Comparison of ENCODE assay signal across 18 cellular contexts in genomic region chr16:7492122-7492521, GRCh38.
DNase-seq lines count a peak whose midpoint lies in the region; ATAC-seq, FAIRE-seq and TF ChIP-seq lines count a peak whose summit lies in the region.
"Had no signal": no experiment of that assay in that cellular context is flagged by ENCODE, and none has a peak within 500 bp of the region (broad histone marks: within the 10 kb centered on the region; RNA-seq: fewer than 3 reads in every experiment).

No MANE protein-coding gene starts in this region.

- CTCF ChIA-PET in A549 (lab: Yijun Ruan, JAX) = no interaction called here
- CTCF ChIA-PET in GM10248 (lab: Yijun Ruan, JAX) = interaction anchor here (1.4 kb wide), 1 partner anchor 17 kb away, joined by 3 read pairs; no protein-coding TSS in a partner anchor

- H2AK5ac ChIP-seq in mesendoderm (ENCODE audit: low read length) = no peak overlapping the region

- H2BK15ac ChIP-seq in mesendoderm (replicated peaks; ENCODE audit: low read depth) = no peak overlapping the region

- no peaks in the 10 kb centered on the region for H3K36me3 ChIP-seq in mesendoderm (ENCODE audit: control insufficient read depth, insufficient read depth, low read length)
- H3K36me3 ChIP-seq: BLaER1 treated with 17β-estradiol and CSF1 and Interleukin-3, amounts not matched to agents 10 nM and 100 nM had no signal

- POLR2A ChIA-PET in A549 (lab: Yijun Ruan, JAX) (no interaction called here), GM10248 (lab: Yijun Ruan, JAX) (no interaction called here)

- TF ChIP-seq EP300 in A549 (IDR thresholded peaks at IDR 0.05) (no peak), Ishikawa (IDR thresholded peaks at IDR 0.05; ENCODE audit: borderline replicate concordance) (no peak)

- H3K79me2 ChIP-seq in mesendoderm (ENCODE audit: control insufficient read depth, insufficient read depth, low read length) = no peaks in the 10 kb centered on the region

- no peak for TF ChIP-seq RAD21 in A549 (conservative IDR thresholded peaks at IDR 0.05 in 1 of 2, IDR thresholded peaks at IDR 0.05 in 1 of 2)
- TF ChIP-seq RAD21 in Ishikawa (IDR thresholded peaks at IDR 0.05; ENCODE audit: low read depth) = no peak

- H3K9me3 ChIP-seq in A549 = no peaks in the 10 kb centered on the region
- H3K9me3 ChIP-seq: BLaER1 treated with 17β-estradiol and CSF1 and Interleukin-3, amounts not matched to agents 10 nM and 100 nM had no signal

- H3K79me1 ChIP-seq in mesendoderm (ENCODE audit: low read length) = no peaks in the 10 kb centered on the region

- H4K5ac ChIP-seq in mesendoderm (ENCODE audit: low read length) = no peak overlapping the region

- H2BK120ac ChIP-seq in mesendoderm (ENCODE audit: low read depth, low read length) = no peak overlapping the region

- no peaks in the 10 kb centered on the region for H3K27me3 ChIP-seq in mesendoderm (ENCODE audit: insufficient read depth, low read length, poor library complexity)
- H3K27me3 ChIP-seq: BLaER1 treated with 17β-estradiol and CSF1 and Interleukin-3, amounts not matched to agents 10 nM and 100 nM had no signal

- no peak overlapping the region for H3K23ac ChIP-seq in mesendoderm (ENCODE audit: low read length)

- H3K27ac ChIP-seq in A549 (no peak overlapping the region), mesendoderm (ENCODE audit: low read depth, low read length) (no peak overlapping the region)
- H3K27ac ChIP-seq: 22Rv1; BLaER1 treated with 17β-estradiol and CSF1 and Interleukin-3, amounts not matched to agents 10 nM and 100 nM had no signal

- no peak overlapping the region for H3K56ac ChIP-seq in mesendoderm (ENCODE audit: low read length)

- FAIRE-seq in A549 (lab: Jason Lieb, UNC) (no peak), GM12892 (lab: Jason Lieb, UNC) (no peak)
- FAIRE-seq: GM12878 had no signal

- no peak overlapping the region for H2BK5ac ChIP-seq in mesendoderm (ENCODE audit: low read length)

- no peak overlapping the region for H3K4ac ChIP-seq in mesendoderm (ENCODE audit: low read depth, low read length)

- no peak overlapping the region for H3K18ac ChIP-seq in mesendoderm (ENCODE audit: low read length)

- H3K4me2 ChIP-seq in A549 = no peak overlapping the region
- no peak overlapping the region for H3K4me2 ChIP-seq in mesendoderm (ENCODE audit: low read length)
- H3K4me2 ChIP-seq: BLaER1 treated with 17β-estradiol and CSF1 and Interleukin-3, amounts not matched to agents 10 nM and 100 nM had no signal

- 2% methylated on average over 1 of the region's 1 CpG for WGBS in A549 (ENCODE audit: missing lambda C conversion rate)
- no CpG with 5 or more reads among the region's 1 CpG for WGBS in mesendoderm (ENCODE audit: extremely low coverage, insufficient coverage, low lambda C conversion rate)

- H3K4me1 ChIP-seq in A549 (no peaks in the 10 kb centered on the region), mesendoderm (ENCODE audit: control insufficient read depth, low read depth, low read length) (no peaks in the 10 kb centered on the region)
- H3K4me1 ChIP-seq: BLaER1 treated with 17β-estradiol and CSF1 and Interleukin-3, amounts not matched to agents 10 nM and 100 nM had no signal

- H3K9ac ChIP-seq in mesendoderm (ENCODE audit: low read length) = no peak overlapping the region
- H3K9ac ChIP-seq: BLaER1 treated with 17β-estradiol and CSF1 and Interleukin-3, amounts not matched to agents 10 nM and 100 nM had no signal

- no peak for TF ChIP-seq CTCF in A549 (IDR thresholded peaks at IDR 0.05)
- TF ChIP-seq CTCF in GM10248 (IDR thresholded peaks at IDR 0.05; ENCODE audit: control extremely low read depth, extremely low read depth, low read depth, missing control alignments) = no peak

- H4K8ac ChIP-seq in mesendoderm (ENCODE audit: low read depth, low read length) = no peak overlapping the region

- no peak for ATAC-seq in A549
- no peak for ATAC-seq in GM19324 (IDR thresholded peaks at IDR 0.05; ENCODE audit: low FRiP score, unreplicated experiment)
- ATAC-seq: CD8-positive, alpha-beta T cell; GM12878 had no signal

- H3K4me3 ChIP-seq in A549 (no peak overlapping the region), mesendoderm (ENCODE audit: low read length) (no peak overlapping the region)
- H3K4me3 ChIP-seq: BLaER1 treated with 17β-estradiol and CSF1 and Interleukin-3, amounts not matched to agents 10 nM and 100 nM; GM12878 had no signal

- DNase-seq in A549 (ENCODE audit: low read depth in 1 of 2, low spot score in 1 of 2) (no peak), RPMI8226 (peak; percentile 5), mesendoderm (peak; percentile 23), GM12892 (ENCODE audit: insufficient read length) (no peak), T1000 (lab: John Stamatoyannopoulos, UW) (no peak), GM10248 (ENCODE audit: extremely low spot score) (no peak)
- DNase-seq: Calu3; CD8-positive, alpha-beta T cell; DMS79 treated with DMSO at 0.1 percent for 48 hours; GF-D8; GOT3; H7; KG1 had no signal

- TF ChIP-seq POLR2A in A549 (IDR thresholded peaks at IDR 0.05; ENCODE audit: low read length) (no peak), GM12892 (IDR thresholded peaks at IDR 0.05; ENCODE audit: low read depth, low read length) (no peak)

TF ChIP-seq in A549, 52 proteins besides CTCF, POLR2A, EP300 and RAD21:
- TF ChIP-seq REST (IDR thresholded peaks at IDR 0.05) = peak; percentile 63; the same call in 1 of the 2 replicates
- no peak for TF ChIP-seq TP53 (CRISPR knock-in tag; IDR thresholded peaks at IDR 0.05)
- TF ChIP-seq RNF2 (IDR thresholded peaks at IDR 0.05; ENCODE audit: borderline replicate concordance, low read depth) = no peak

TF ChIP-seq in Ishikawa, 13 proteins besides CTCF, POLR2A, EP300 and RAD21:
- TF ChIP-seq REST (IDR thresholded peaks at IDR 0.05; ENCODE audit: low read depth) (peak; percentile 70), FOXM1 (IDR thresholded peaks at IDR 0.05; ENCODE audit: borderline replicate concordance, low read depth) (no peak)

Comparison
In these comparisons a context has a peak if more than half of its experiments do, and no peak if none do; other contexts are left out.
1. DNase-seq: peak in RPMI8226 (single experiment) and mesendoderm (single experiment); none in A549 (0 of 2), GM12892 (single experiment), T1000 (single experiment) and GM10248 (single experiment).